1 cellular context compared by ENCODE assay signal in genomic region chr14:36091096-36091495, GRCh38.
TF ChIP-seq lines count a peak whose summit lies in the region.

No MANE protein-coding gene starts in this region.

TF ChIP-seq in HepG2, 621 proteins besides CTCF, POLR2A, EP300 and RAD21 (continued from another document and continues in another):
- TF ChIP-seq NFAT5 (CRISPR knock-in tag; IDR thresholded peaks at IDR 0.05): no peak
- 0 out of 2 replicates have a peak, but pooled peaks have one; percentile 44 for TF ChIP-seq WIZ (CRISPR knock-in tag; IDR thresholded peaks at IDR 0.05)
- no peak for TF ChIP-seq CHD2 (IDR thresholded peaks at IDR 0.05; ENCODE audit: low read depth, low read length)
- no peak for TF ChIP-seq CHCHD3 (CRISPR knock-in tag; IDR thresholded peaks at IDR 0.05)
- TF ChIP-seq ZBTB1 (CRISPR knock-in tag; IDR thresholded peaks at IDR 0.05; ENCODE audit: borderline replicate concordance): no peak
- TF ChIP-seq ZNF629 (CRISPR knock-in tag; conservative IDR thresholded peaks at IDR 0.05): no peak
- TF ChIP-seq RNF219 (CRISPR knock-in tag; IDR thresholded peaks at IDR 0.05): no peak
- TF ChIP-seq STAT6 (CRISPR knock-in tag; IDR thresholded peaks at IDR 0.05; ENCODE audit: borderline replicate concordance): no peak
- TF ChIP-seq FOSL2 (CRISPR knock-in tag; IDR thresholded peaks at IDR 0.05): peak; percentile 100
- peak; percentile 87 for TF ChIP-seq FOSL1 (CRISPR knock-in tag; IDR thresholded peaks at IDR 0.05; ENCODE audit: borderline replicate concordance)
- TF ChIP-seq ZNF253 (CRISPR knock-in tag; IDR thresholded peaks at IDR 0.05; ENCODE audit: borderline replicate concordance): no peak
- no peak for TF ChIP-seq ZNF562 (CRISPR knock-in tag; IDR thresholded peaks at IDR 0.05; ENCODE audit: borderline replicate concordance)
- peak; percentile 96; the same call in 1 of the 2 replicates for TF ChIP-seq HOMEZ (CRISPR knock-in tag; IDR thresholded peaks at IDR 0.05; ENCODE audit: low read depth)
- TF ChIP-seq ESRRA (CRISPR knock-in tag; IDR thresholded peaks at IDR 0.05; ENCODE audit: low read depth): no peak
- TF ChIP-seq ZNF552 (CRISPR knock-in tag; IDR thresholded peaks at IDR 0.05; ENCODE audit: borderline replicate concordance): no peak
- no peak for TF ChIP-seq ZNF839 (CRISPR knock-in tag; IDR thresholded peaks at IDR 0.05; ENCODE audit: borderline replicate concordance)
- 0 out of 2 replicates have a peak, but pooled peaks have one; percentile 41 for TF ChIP-seq ATF2 (CRISPR knock-in tag; IDR thresholded peaks at IDR 0.05)
- no peak for TF ChIP-seq ZNF121 (CRISPR knock-in tag; IDR thresholded peaks at IDR 0.05)
- TF ChIP-seq RBFOX2 (IDR thresholded peaks at IDR 0.05; ENCODE audit: low read depth, low read length): no peak
- no peak for TF ChIP-seq ZNF3 (CRISPR knock-in tag; IDR thresholded peaks at IDR 0.05)
- TF ChIP-seq ZNF609 (CRISPR knock-in tag; IDR thresholded peaks at IDR 0.05; ENCODE audit: borderline replicate concordance): 0 out of 2 replicates have a peak, but pooled peaks have one; percentile 24
- TF ChIP-seq ZNF510 (CRISPR knock-in tag; IDR thresholded peaks at IDR 0.05; ENCODE audit: low read depth): no peak
- TF ChIP-seq NFKB2 (CRISPR knock-in tag; IDR thresholded peaks at IDR 0.05; ENCODE audit: borderline replicate concordance): no peak
- TF ChIP-seq ZNF292 (CRISPR knock-in tag; IDR thresholded peaks at IDR 0.05; ENCODE audit: borderline replicate concordance, low read depth): no peak
- TF ChIP-seq SOX5 (CRISPR knock-in tag; IDR thresholded peaks at IDR 0.05; ENCODE audit: borderline replicate concordance): peak; percentile 79
- no peak for TF ChIP-seq BORCS8-MEF2B (CRISPR knock-in tag; IDR thresholded peaks at IDR 0.05)
- no peak for TF ChIP-seq ZNF891 (CRISPR knock-in tag; IDR thresholded peaks at IDR 0.05)
- TF ChIP-seq KMT2A (CRISPR knock-in tag; IDR thresholded peaks at IDR 0.05): no peak; the same call in 1 of the 2 replicates
- TF ChIP-seq THAP11 (CRISPR knock-in tag; IDR thresholded peaks at IDR 0.05): peak; percentile 78
- peak in 1 of 2 experiments; percentile 70; a peak in 2 of 4 replicates for TF ChIP-seq KLF16 (CRISPR knock-in tag; IDR thresholded peaks at IDR 0.05)
- no peak for TF ChIP-seq SALL2 (CRISPR knock-in tag; IDR thresholded peaks at IDR 0.05)
- TF ChIP-seq MAFF (IDR thresholded peaks at IDR 0.05; ENCODE audit: low read depth, low read length): peak; percentile 77
- no peak for TF ChIP-seq ZNF280D (CRISPR knock-in tag; IDR thresholded peaks at IDR 0.05)
- TF ChIP-seq RARG (CRISPR knock-in tag; IDR thresholded peaks at IDR 0.05; ENCODE audit: low read depth): no peak
- TF ChIP-seq ZNF7 (CRISPR knock-in tag; IDR thresholded peaks at IDR 0.05): no peak
- no peak for TF ChIP-seq ZBTB7A (CRISPR knock-in tag; IDR thresholded peaks at IDR 0.05)
- no peak for TF ChIP-seq ZNF546 (CRISPR knock-in tag; conservative IDR thresholded peaks at IDR 0.05)
- TF ChIP-seq SOX6 (IDR thresholded peaks at IDR 0.05): no peak
- peak; percentile 62 for TF ChIP-seq SOX6 (CRISPR knock-in tag; IDR thresholded peaks at IDR 0.05)
- TF ChIP-seq FOXA3 (CRISPR knock-in tag; IDR thresholded peaks at IDR 0.05): peak; percentile 89
- TF ChIP-seq ZNF766 (CRISPR knock-in tag; IDR thresholded peaks at IDR 0.05; ENCODE audit: borderline replicate concordance): no peak
